ENCODE assay signal across 8 cellular contexts in the genomic region with DNA sequence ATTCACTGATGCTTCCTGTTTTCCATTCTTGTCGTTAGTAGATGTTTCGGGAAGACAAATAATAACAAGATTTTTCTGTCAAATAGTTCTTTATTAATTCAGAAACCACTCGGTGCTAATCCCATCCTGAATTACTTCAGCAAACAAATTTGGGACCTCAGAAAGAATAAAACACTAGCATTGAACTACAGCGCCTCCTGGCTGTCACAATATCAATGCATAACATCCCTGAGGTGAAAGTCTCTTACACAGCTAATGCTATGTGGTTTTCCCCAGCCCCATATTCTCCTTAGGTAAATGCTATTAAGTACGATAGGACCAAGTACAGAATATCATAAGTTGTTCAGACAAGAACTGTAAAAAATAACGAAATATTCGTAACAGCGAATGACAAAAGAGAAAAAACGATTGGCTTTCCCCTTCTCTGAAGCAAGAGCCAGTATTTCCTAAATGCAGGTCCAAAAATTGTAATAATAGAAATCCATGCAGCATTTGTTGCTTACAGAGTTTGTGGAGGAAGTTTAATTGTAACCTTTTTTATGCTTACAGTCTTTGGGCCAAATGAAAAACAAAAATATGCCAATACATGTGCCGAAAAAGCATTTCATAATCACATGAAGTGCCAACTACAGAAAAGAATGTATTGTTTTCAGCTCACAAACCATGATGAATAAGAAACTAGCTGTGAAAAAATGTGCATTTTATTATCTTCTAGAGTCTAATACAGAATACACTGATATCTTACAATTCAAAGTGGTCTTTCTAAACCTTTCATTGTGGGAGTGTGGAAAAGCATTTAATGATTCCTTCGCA. TPM values are rescaled to one million over a fixed set of nuclear protein-coding genes. Genes with fewer than 3 reads are reported as not detected.
DNase-seq lines count a peak whose midpoint lies in the region; ATAC-seq, FAIRE-seq and TF ChIP-seq lines count a peak whose summit lies in the region.

No MANE protein-coding gene starts in this region.

- no TSS peak for BruUV-seq in IMR-90 (replicated peaks; lab: Mats Ljungman, UMichigan)

- H3K9ac ChIP-seq in IMR-90 (ENCODE audit: low read depth, low read length) (no peak overlapping the region), astrocyte (ENCODE audit: low read length) (no peak overlapping the region)

- in situ Hi-C loops in IMR-90 (cut with MboI; ENCODE audit: low sequenced_read_pairs), result no loop called here

- H3K56ac ChIP-seq in IMR-90 (ENCODE audit: extremely low read depth, insufficient read depth, low read length), result peak overlapping the region; percentile 76

- H2AK5ac ChIP-seq in IMR-90 (ENCODE audit: low read depth, low read length), result peak overlapping the region; percentile 98

- peak overlapping the region; percentile 84 for H4K5ac ChIP-seq in IMR-90 (ENCODE audit: low read depth, low read length)

- no peaks in the 10 kb centered on the region for H3K79me2 ChIP-seq in astrocyte (ENCODE audit: insufficient read depth, low read length)

- H4K20me1 ChIP-seq in IMR-90 (ENCODE audit: insufficient read depth, low read length) (no peaks in the 10 kb centered on the region), astrocyte (ENCODE audit: insufficient read depth, low read length) (no peaks in the 10 kb centered on the region)

- peak overlapping the region; percentile 30; the same call in 1 of the 2 replicates for H3K27ac ChIP-seq in IMR-90 (ENCODE audit: insufficient read depth, low read length)
- no peak overlapping the region for H3K27ac ChIP-seq in astrocyte (ENCODE audit: low read depth, low read length)

- H2AK9ac ChIP-seq in IMR-90 (replicated peaks; ENCODE audit: low read depth, low read length, poor library complexity), result peak overlapping the region; percentile 82

- CTCF ChIA-PET in IMR-90 (lab: Yijun Ruan, JAX), result interaction anchor here (0.6 to 3.2 kb wide), 11 partner anchors 13 to 289 kb away, joined by 3 to 40 read pairs (median 5); no protein-coding TSS in a partner anchor

- H3K27me3 ChIP-seq in IMR-90 (ENCODE audit: control insufficient read depth, insufficient read depth, low read length) (no peaks in the 10 kb centered on the region), astrocyte (ENCODE audit: insufficient read depth, low read length) (no peaks in the 10 kb centered on the region)

- no peak overlapping the region for H3K27ac Mint-ChIP-seq in astrocyte (ENCODE audit: unreplicated experiment)

- TF ChIP-seq POLR2A in IMR-90 (IDR thresholded peaks at IDR 0.05; ENCODE audit: low read depth, low read length), result 0 out of 2 replicates have a peak, but pooled peaks have one; percentile 31

- H3K18ac ChIP-seq in IMR-90 (ENCODE audit: low read depth, low read length), result peak overlapping the region; percentile 97; the same call in 1 of the 2 replicates

- H3K4me1 Mint-ChIP-seq in astrocyte (ENCODE audit: low read depth, unreplicated experiment), result peaks cover 18% of the 10 kb centered on the region

- TF ChIP-seq RAD21 in IMR-90 (IDR thresholded peaks at IDR 0.05; ENCODE audit: low read length), result peak; percentile 91

- no peak overlapping the region for H2AFZ ChIP-seq in IMR-90 (replicated peaks; ENCODE audit: low read length, poor library complexity)
- H2AFZ ChIP-seq in astrocyte (ENCODE audit: low read depth, low read length), result no peak overlapping the region

- DNase-seq in GM04504 (ENCODE audit: low read depth) (peak; percentile 54), IMR-90 (peak; percentile 76), T-helper 1 cell (peak; percentile 21 to 58 (median 42)), astrocyte (ENCODE audit: low read depth) (peak; percentile 51), iPS-NIHi11 (ENCODE audit: low spot score) (peak; percentile 45)
- peak; percentile 36 for DNase-seq in stimulated activated CD4-positive, alpha-beta T cell treated with anti-CD3 and anti-CD28 coated beads, Interleukin-1b, Interleukin-23, amount 100 ng/mL, for 48 hours

- H3K4me2 ChIP-seq in IMR-90 (ENCODE audit: low read depth, low read length), result no peak overlapping the region
- H3K4me2 ChIP-seq in astrocyte (ENCODE audit: low read length), result no peak overlapping the region

- H3K4me1 ChIP-seq in IMR-90 (ENCODE audit: control insufficient read depth, insufficient read depth, low read length) (peaks cover 16% of the 10 kb centered on the region), astrocyte (ENCODE audit: insufficient read depth, low read length) (peaks cover 26% of the 10 kb centered on the region)

- H3K9me1 ChIP-seq in IMR-90 (ENCODE audit: insufficient read depth, low read length), result peaks cover 15% of the 10 kb centered on the region

- no peaks in the 10 kb centered on the region for H3K9me3 Mint-ChIP-seq in astrocyte (ENCODE audit: unreplicated experiment)

- no peak for FAIRE-seq in astrocyte (lab: Jason Lieb, UNC)

- peak overlapping the region; percentile 90 for H3K14ac ChIP-seq in IMR-90 (replicated peaks; ENCODE audit: low read depth, low read length)

- H3K4me3 ChIP-seq in IMR-90 (ENCODE audit: insufficient read depth, low read depth, low read length) (no peak overlapping the region), astrocyte (ENCODE audit: insufficient read depth, low read depth, low read length) (no peak overlapping the region)

- POLR2A ChIA-PET in IMR-90 (lab: Charles Lee; ENCODE audit: unreplicated experiment), result no interaction called here

- intact Hi-C loops in IMR-90 (cut with micrococcal nuclease), result loop anchor here (1.0 to 2.0 kb wide), 5 partner anchors 52 to 302 kb away; partner anchors contain the start of genes HERC4 and SIRT1

- H2BK15ac ChIP-seq in IMR-90 (ENCODE audit: low read depth, low read length), result peak overlapping the region; percentile 96

- no peaks in the 10 kb centered on the region; the same call in 1 of the 2 replicates for H3K36me3 ChIP-seq in IMR-90 (ENCODE audit: control insufficient read depth, insufficient read depth, low read length)
- H3K36me3 ChIP-seq in astrocyte (ENCODE audit: insufficient read depth, low read length), result no peaks in the 10 kb centered on the region

- H3K27me3 Mint-ChIP-seq in astrocyte (ENCODE audit: low read depth, unreplicated experiment), result no peaks in the 10 kb centered on the region

- peak overlapping the region; percentile 96 for H2BK5ac ChIP-seq in IMR-90 (ENCODE audit: low read depth, low read length, poor library complexity, severe bottlenecking)

- peak overlapping the region; percentile 91 for H4K91ac ChIP-seq in IMR-90 (ENCODE audit: insufficient read depth, low read depth, low read length)

- 80% methylated on average over 2 of the region's 11 CpGs; no CpG with 5 or more reads in 1 of the 2 experiments for WGBS in IMR-90 (ENCODE audit: extremely low coverage in 2 of 2, insufficient read length in 1 of 2), 2 experiments

- ATAC-seq in IMR-90 (ENCODE audit: low read depth) (peak; percentile 13), HG03108 (IDR thresholded peaks at IDR 0.05; ENCODE audit: unreplicated experiment) (no peak), GM21526 (IDR thresholded peaks at IDR 0.05; ENCODE audit: low FRiP score, unreplicated experiment) (no peak)

- H4K8ac ChIP-seq in IMR-90 (ENCODE audit: low read depth in 2 of 2, low read length in 2 of 2), result peak overlapping the region; percentile 95 to 96

- no peak overlapping the region for H3K4me3 Mint-ChIP-seq in astrocyte (ENCODE audit: unreplicated experiment)

- H3K9me3 ChIP-seq in IMR-90 (ENCODE audit: control insufficient read depth, insufficient read depth, low read length), result no peaks in the 10 kb centered on the region
- no peaks in the 10 kb centered on the region for H3K9me3 ChIP-seq in astrocyte (ENCODE audit: insufficient read depth, low read depth, low read length)

- peaks cover 11 to 16% of the 10 kb centered on the region in 2 experiments; a peak in 3 of 4 replicates for H3K79me1 ChIP-seq in IMR-90 (ENCODE audit: low read depth in 1 of 2, low read length in 2 of 2)

- H3K36me3 Mint-ChIP-seq in astrocyte (ENCODE audit: low read depth, unreplicated experiment), result no peaks in the 10 kb centered on the region

- TF ChIP-seq CTCF in IMR-90 (conservative IDR thresholded peaks at IDR 0.05; ENCODE audit: low read depth, low read length) (peak; percentile 90), astrocyte (IDR thresholded peaks at IDR 0.05; ENCODE audit: insufficient read depth, low read depth, low read length) (peak; percentile 93)

- peak overlapping the region; percentile 96 for H2BK20ac ChIP-seq in IMR-90 (ENCODE audit: low read depth, low read length)

- peak overlapping the region; percentile 96 for H2BK120ac ChIP-seq in IMR-90 (ENCODE audit: low read depth, low read length)

- peak overlapping the region; percentile 95; the same call in 1 of the 2 replicates for H3K23ac ChIP-seq in IMR-90 (ENCODE audit: low read depth, low read length)

- H3K4ac ChIP-seq in IMR-90 (ENCODE audit: low read depth, low read length), result peak overlapping the region; percentile 97

- dilution Hi-C loops in IMR-90 (cut with HindIII; ENCODE audit: low sequenced_read_pairs, unreplicated experiment), result no loop called here

TF ChIP-seq in IMR-90, 13 proteins besides CTCF, POLR2A, EP300 and RAD21:
- TF ChIP-seq SMC3 (IDR thresholded peaks at IDR 0.05; ENCODE audit: low read depth, low read length) (peak; percentile 97), RFX5 (IDR thresholded peaks at IDR 0.05; ENCODE audit: low read depth, low read length) (no peak), NFE2L2 (IDR thresholded peaks at IDR 0.05; ENCODE audit: low read depth, low read length) (no peak), BHLHE40 (IDR thresholded peaks at IDR 0.05; ENCODE audit: low read depth, low read length) (no peak)

RNA-seq across cellular contexts. Expression of gene MYPN, which starts 47.3 kb away (rescaled TPM):
- total RNA-seq in IMR-90 (2012; rRNA removed) (12.5 and 13.1 TPM in 2 replicates), astrocyte (0.11 and 0.14 TPM in 2 replicates)
- 7.8 and 8.1 TPM in 2 replicates for polyA plus RNA-seq in IMR-90 (2012; rRNA removed)
- polyA plus RNA-seq in IMR-90 (2012; cell fraction: cytosol; rRNA removed), result 2.5 and 4.1 TPM in 2 replicates
- polyA plus RNA-seq in IMR-90 (2012; cell fraction: nucleus; rRNA removed; ENCODE audit: low replicate concordance), result 4.3 and 6.7 TPM in 2 replicates

Comparison
In these comparisons a context has a peak if more than half of its experiments do, and no peak if none do; other contexts are left out.
1. RNA of gene MYPN, which starts 47.3 kb away (total RNA-seq): 12.5 to 13.1 TPM in IMR-90; 0.11 to 0.14 TPM in astrocyte; every median in the first group is over 10 times any median in the second.
2. Peak in every context shown above with its lines, with median percentiles within 50 percentile points of each other: DNase-seq.